Comparison of ENCODE assay signal across 13 cellular contexts in genomic region chr9:75146229-75146628, GRCh38.
DNase-seq lines count a peak whose midpoint lies in the region; ATAC-seq and TF ChIP-seq lines count a peak whose summit lies in the region.
"Had no signal": no experiment of that assay in that cellular context is flagged by ENCODE, and none has a peak within 500 bp of the region (broad histone marks: within the 10 kb centered on the region; RNA-seq: fewer than 3 reads in every experiment).

No MANE protein-coding gene starts in this region.

- H3K79me2 ChIP-seq in DND-41 (ENCODE audit: insufficient read depth, low read length), result no peaks in the 10 kb centered on the region

- H2AFZ ChIP-seq in DND-41 (ENCODE audit: low read depth, low read length), result no peak overlapping the region

- DNase-seq in AG20443 (ENCODE audit: low spot score) (peak; percentile 30), DND-41 (no peak), T1000 (lab: John Stamatoyannopoulos, UW) (peak; percentile 6), islet precursor cell (peak; percentile 76), CD1c-positive myeloid dendritic cell (ENCODE audit: extremely low spot score) (no peak), NCI-H1092 treated with DMSO at 0.1 percent for 48 hours (lab: John Stamatoyannopoulos, UW) (no peak)
- DNase-seq: NCI-H1105, NCI-H774, SHP77, WERI-Rb-1 had no signal

- no peak for ATAC-seq in DND-41 (ENCODE audit: insufficient read depth, low read depth)
- ATAC-seq in HG02981 (IDR thresholded peaks at IDR 0.05; ENCODE audit: unreplicated experiment), result no peak

- peak overlapping the region; percentile 87 for H3K27ac ChIP-seq in DND-41 (ENCODE audit: low read length)
- H3K27ac ChIP-seq: right atrium auricular region, suprapubic skin, WERI-Rb-1 had no signal

- H3K4me2 ChIP-seq in DND-41 (ENCODE audit: insufficient read depth, low read length), result no peak overlapping the region

- H3K9me3 ChIP-seq in DND-41 (ENCODE audit: insufficient read depth, low read length, severe bottlenecking), result peaks cover 3% of the 10 kb centered on the region
- H3K9me3 ChIP-seq: suprapubic skin had no signal

- no peaks in the 10 kb centered on the region for H4K20me1 ChIP-seq in DND-41 (ENCODE audit: insufficient read depth, low read length)

- H3K27me3 ChIP-seq in DND-41 (ENCODE audit: insufficient read depth, low read length, poor library complexity), result no peaks in the 10 kb centered on the region
- H3K27me3 ChIP-seq: right atrium auricular region, suprapubic skin had no signal

- H3K36me3 ChIP-seq in DND-41 (ENCODE audit: insufficient read depth, low read length), result peaks cover 54% of the 10 kb centered on the region
- H3K36me3 ChIP-seq: WERI-Rb-1 had no signal

- no peak overlapping the region for H3K9ac ChIP-seq in DND-41 (ENCODE audit: low read depth, low read length)

- H3K4me1 ChIP-seq in DND-41 (ENCODE audit: insufficient read depth, low read length), result peaks cover 67% of the 10 kb centered on the region
- H3K4me1 ChIP-seq: suprapubic skin had no signal

- TF ChIP-seq CTCF in DND-41 (IDR thresholded peaks at IDR 0.05; ENCODE audit: borderline replicate concordance, extremely low read depth, low read length, poor library complexity, severe bottlenecking), result no peak

- no peak overlapping the region for H3K4me3 ChIP-seq in DND-41 (ENCODE audit: low read depth in 1 of 2, low read length in 2 of 2)
- H3K4me3 ChIP-seq: right atrium auricular region, suprapubic skin had no signal

Comparison
In these comparisons a context has a peak if more than half of its experiments do, and no peak if none do; other contexts are left out.
1. DNase-seq: peak in AG20443 (single experiment), T1000 (single experiment) and islet precursor cell (single experiment); none in DND-41 (single experiment), CD1c-positive myeloid dendritic cell (single experiment) and NCI-H1092 treated with DMSO at 0.1 percent for 48 hours (single experiment).